Comparison of ENCODE assay signal across 34 cellular contexts in genomic region chr15:98363955-98364354, GRCh38.
"Had no signal": no experiment of that assay in that cellular context is flagged by ENCODE, and none has a peak within 500 bp of the region (broad histone marks: within the 10 kb centered on the region; RNA-seq: fewer than 3 reads in every experiment).

No MANE protein-coding gene starts in this region.

- H3K27me3 Mint-ChIP-seq: stimulated activated naive B cell treated with anti-CD40 and anti-IgM and Interleukin-4, amounts not matched to agents 10 μg/mL and 1 μg/mL and 100 μg/mL, for 72 hours had no signal

- H3K9me3 ChIP-seq: heart right ventricle, left lung, lower lobe of right lung, neutrophil, ovary, prostate gland, stomach, suprapubic skin, tibial artery, upper lobe of right lung had no signal

- H3K4me3 Mint-ChIP-seq: natural killer cell treated with Interleukin-12 subunit alpha and Interleukin-12 subunit beta and Interleukin-15 and Interleukin-18, amount 100 ng/mL, for 72 hours; stimulated activated naive B cell treated with anti-CD40 and anti-IgM and Interleukin-4, amounts not matched to agents 10 μg/mL and 1 μg/mL and 100 μg/mL, for 72 hours; T-helper 1 cell treated with Interleukin-12 subunit alpha and Interleukin-12 subunit beta and Interleukin-4 antibody, amounts not matched to agents 30 μg/mL and 1 μg/mL, for 36 hours had no signal

- H3K27me3 ChIP-seq: brain microvascular endothelial cell, foreskin keratinocyte, left lung, neutrophil, ovary, stomach, suprapubic skin, tibial artery, upper lobe of right lung had no signal

- FAIRE-seq: astrocyte, endothelial cell of umbilical vein, TTC549 had no signal

- H3K4me1 Mint-ChIP-seq: stimulated activated naive B cell treated with anti-CD40 and anti-IgM and Interleukin-4, amounts not matched to agents 10 μg/mL and 1 μg/mL and 100 μg/mL, for 72 hours had no signal

- H3K27ac ChIP-seq: brain microvascular endothelial cell, foreskin keratinocyte, heart right ventricle, left lung, lower lobe of right lung, neutrophil, ovary, prostate gland, suprapubic skin, tibial artery, upper lobe of right lung, VCaP had no signal

- ATAC-seq: foreskin keratinocyte; heart right ventricle; left lung; lower lobe of right lung; stimulated activated naive B cell treated with anti-CD40 and anti-IgM and Interleukin-4, amounts not matched to agents 10 μg/mL and 1 μg/mL and 100 μg/mL, for 72 hours had no signal

- H3K4me2 ChIP-seq: smooth muscle cell had no signal

- H3K27ac Mint-ChIP-seq: natural killer cell treated with Interleukin-12 subunit alpha and Interleukin-12 subunit beta and Interleukin-15 and Interleukin-18, amount 100 ng/mL, for 72 hours; stimulated activated naive B cell treated with anti-CD40 and anti-IgM and Interleukin-4, amounts not matched to agents 10 μg/mL and 1 μg/mL and 100 μg/mL, for 72 hours; T-helper 1 cell treated with Interleukin-12 subunit alpha and Interleukin-12 subunit beta and Interleukin-4 antibody, amounts not matched to agents 30 μg/mL and 1 μg/mL, for 36 hours had no signal

- H3K4me3 ChIP-seq: heart right ventricle, left lung, lower lobe of right lung, ovary, prostate gland, smooth muscle cell, stomach, suprapubic skin, tibial artery, upper lobe of right lung had no signal

- H3K36me3 Mint-ChIP-seq: natural killer cell treated with Interleukin-12 subunit alpha and Interleukin-12 subunit beta and Interleukin-15 and Interleukin-18, amount 100 ng/mL, for 72 hours; stimulated activated naive B cell treated with anti-CD40 and anti-IgM and Interleukin-4, amounts not matched to agents 10 μg/mL and 1 μg/mL and 100 μg/mL, for 72 hours had no signal

- H3K9me3 Mint-ChIP-seq: natural killer cell treated with Interleukin-12 subunit alpha and Interleukin-12 subunit beta and Interleukin-15 and Interleukin-18, amount 100 ng/mL, for 72 hours; T-helper 1 cell treated with Interleukin-12 subunit alpha and Interleukin-12 subunit beta and Interleukin-4 antibody, amounts not matched to agents 30 μg/mL and 1 μg/mL, for 36 hours had no signal

- DNase-seq: activated CD4-positive, alpha-beta T cell treated with anti-CD3 and anti-CD28 coated beads for 48 hours; activated CD4-positive, alpha-beta T cell treated with anti-CD3 and anti-CD28 coated beads, Interleukin-2, amount 50 U/mL, for 48 hours; activated CD8-positive, alpha-beta memory T cell treated with anti-CD3 and anti-CD28 coated beads, Interleukin-2, amount 50 U/mL, for 4 hours; activated gamma-delta T cell treated with Interleukin-2 at 50 U/mL for 16 hours; activated naive CD4-positive, alpha-beta T cell treated with anti-CD3 and anti-CD28 coated beads, Interleukin-2, amount 50 U/mL, for 16 hours; activated T-cell treated with anti-CD3 and anti-CD28 coated beads, Interleukin-2, amount 50 U/mL, for 1 hour; amniotic stem cell; brain microvascular endothelial cell; cortex of kidney; foreskin keratinocyte; heart right ventricle; kidney glomerular epithelial cell; left lung; lower lobe of right lung; mesendoderm; ovary; stimulated activated CD4-positive, alpha-beta T cell treated with anti-CD3 and anti-CD28 coated beads, Interleukin-1b, Interleukin-23, amount 100 ng/mL, for 48 hours; stimulated activated CD4-positive, alpha-beta T cell treated with anti-CD3 and anti-CD28 coated beads, Interleukin-4, amount 100 ng/mL, for 4 hours; stimulated activated CD8-positive, alpha-beta memory T cell treated with anti-CD3 and anti-CD28 coated beads, Interleukin-4, amount 100 ng/mL, for 48 hours; stimulated activated naive B cell treated with anti-CD40 and anti-IgM and Interleukin-4, amounts not matched to agents 10 μg/mL and 1 μg/mL and 100 μg/mL, for 72 hours; stomach; T-helper 9 cell; tibial artery; upper lobe of right lung had no signal

- H3K36me3 ChIP-seq: brain microvascular endothelial cell, heart right ventricle, left lung, lower lobe of right lung, neutrophil, ovary, prostate gland, stomach, suprapubic skin, tibial artery, upper lobe of right lung had no signal

- H3K4me1 ChIP-seq: foreskin keratinocyte, heart right ventricle, left lung, lower lobe of right lung, prostate gland, stomach, suprapubic skin, tibial artery, upper lobe of right lung had no signal
